In genomic region chr12:57487597-57488396, GRCh38 we compare ENCODE assay signal across 8 cellular contexts. TPM values are rescaled to one million over a fixed set of nuclear protein-coding genes. Genes with fewer than 3 reads are reported as not detected.
A peak's percentile ranks its signal among the peaks of the same experiment; 100 is the strongest.
DNase-seq lines count a peak whose midpoint lies in the region; ATAC-seq and TF ChIP-seq lines count a peak whose summit lies in the region.

Gene MARS1 (plus strand): TSS chr12:57488068. CDS start chr12:57488091, 23 bp downstream.

- H3K36me3 Mint-ChIP-seq in activated T-helper 17 cell treated with anti-CD3 and anti-CD28 coated beads, Interleukin-2, amount 50 U/mL, for 72 hours (ENCODE audit: low read depth) = peaks cover 53% of the 10 kb centered on the region
- peaks cover 8 to 43% (median 17%) of the 10 kb centered on the region in 3 donors for H3K36me3 Mint-ChIP-seq in naive thymus-derived CD8-positive, alpha-beta T cell

- no peaks in the 10 kb centered on the region for H3K27me3 Mint-ChIP-seq in activated T-helper 17 cell treated with anti-CD3 and anti-CD28 coated beads, Interleukin-2, amount 50 U/mL, for 72 hours
- H3K27me3 Mint-ChIP-seq in naive thymus-derived CD8-positive, alpha-beta T cell = no peaks in the 10 kb centered on the region

- H3K4me3 ChIP-seq in LNCaP clone FGC (ENCODE audit: low read depth, low read length) = peak within 1 kb of the TSS; percentile 98
- peak within 1 kb of the TSS; percentile 99 for H3K4me3 ChIP-seq in fibroblast of mammary gland (ENCODE audit: control insufficient read depth, low read depth, low read length)

- DNase-seq in ELR (ENCODE audit: low read depth) (peak; percentile 98), H4 (ENCODE audit: low spot score) (peak; percentile 98), LNCaP clone FGC (ENCODE audit: low read depth) (peak; percentile 96), RWPE1 (ENCODE audit: low spot score) (peak; percentile 91), fibroblast of mammary gland (ENCODE audit: low read depth) (peak; percentile 95)
- peak; percentile 76 to 95 (median 90) for DNase-seq in naive thymus-derived CD8-positive, alpha-beta T cell
- DNase-seq in stimulated activated naive CD4-positive, alpha-beta T cell (lab: John Stamatoyannopoulos, UW) = peak; percentile 75 to 94 (median 91)

- peak within 1 kb of the TSS; percentile 87 for H3K4me3 Mint-ChIP-seq in activated T-helper 17 cell treated with anti-CD3 and anti-CD28 coated beads, Interleukin-2, amount 50 U/mL, for 72 hours
- peak within 1 kb of the TSS; percentile 92 to 99 (median 96) for H3K4me3 Mint-ChIP-seq in naive thymus-derived CD8-positive, alpha-beta T cell

- peak within 1 kb of the TSS; percentile 88 for H3K27ac Mint-ChIP-seq in activated T-helper 17 cell treated with anti-CD3 and anti-CD28 coated beads, Interleukin-2, amount 50 U/mL, for 72 hours
- H3K27ac Mint-ChIP-seq in naive thymus-derived CD8-positive, alpha-beta T cell = peak within 1 kb of the TSS; percentile 88 to 98 (median 97)

- H3K4me1 Mint-ChIP-seq in activated T-helper 17 cell treated with anti-CD3 and anti-CD28 coated beads, Interleukin-2, amount 50 U/mL, for 72 hours = peaks cover 26% of the 10 kb centered on the region
- peaks cover 13 to 43% (median 39%) of the 10 kb centered on the region in 4 donors for H3K4me1 Mint-ChIP-seq in naive thymus-derived CD8-positive, alpha-beta T cell

- H3K9me3 Mint-ChIP-seq in activated T-helper 17 cell treated with anti-CD3 and anti-CD28 coated beads, Interleukin-2, amount 50 U/mL, for 72 hours = no peaks in the 10 kb centered on the region
- no peaks in the 10 kb centered on the region for H3K9me3 Mint-ChIP-seq in naive thymus-derived CD8-positive, alpha-beta T cell

- ATAC-seq in activated T-helper 17 cell treated with anti-CD3 and anti-CD28 coated beads, Interleukin-2, amount 50 U/mL, for 72 hours (replicated peaks) = peak; percentile 99
- ATAC-seq in naive thymus-derived CD8-positive, alpha-beta T cell = peak; percentile 97 to 98

- POLR2A ChIA-PET in RWPE1 (lab: Yijun Ruan, JAX; ENCODE audit: low non-redundant PET) = no interaction called here
- POLR2A ChIA-PET in naive thymus-derived CD8-positive, alpha-beta T cell (lab: Charles Lee) = interaction anchor here (0.7 to 6.4 kb wide), 8 partner anchors 8 to 38 kb away, joined by 4 to 65 read pairs (median 6); partner anchors contain the start of genes ARHGAP9 and DDIT3

- CTCF ChIA-PET in RWPE1 (lab: Yijun Ruan, JAX) = interaction anchor here (0.6 to 0.7 kb wide), 2 partner anchors 210 to 308 kb away, joined by 3 to 4 read pairs; no protein-coding TSS in a partner anchor

- H3K27ac ChIP-seq in RWPE1 = peak within 1 kb of the TSS; percentile 79

- peak; percentile 38 for TF ChIP-seq CTCF in LNCaP clone FGC (IDR thresholded peaks at IDR 0.05; ENCODE audit: control insufficient read depth, extremely low read depth, insufficient read depth)
- TF ChIP-seq CTCF in RWPE1 (conservative IDR thresholded peaks at IDR 0.05; ENCODE audit: low read depth) = peak; percentile 56
- no peak for TF ChIP-seq CTCF in fibroblast of mammary gland (conservative IDR thresholded peaks at IDR 0.05; ENCODE audit: control insufficient read depth, insufficient read depth, low read depth, low read length)

RNA-seq across cellular contexts. Expression of gene MARS1, which starts in this region (rescaled TPM):
- total RNA-seq in H4 (2014; rRNA removed; shearing (Covaris generic)) = 118 and 121 TPM in 2 replicates
- total RNA-seq in activated T-helper 17 cell treated with anti-CD3 and anti-CD28 coated beads, Interleukin-2, amount 50 U/mL, for 72 hours = 100 to 1,000 TPM; 130 to 243 TPM
- 100 to 1,000 TPM; 368 to 386 TPM for total RNA-seq in naive thymus-derived CD8-positive, alpha-beta T cell
- 10 to 100 TPM; 81.0 to 93.5 (median 91.9) TPM for polyA plus RNA-seq in naive thymus-derived CD8-positive, alpha-beta T cell

Comparison
In these comparisons a context has a peak if more than half of its experiments do, and no peak if none do; other contexts are left out.
1. Peak in every context shown above with its lines: DNase-seq, ATAC-seq, H3K4me3 ChIP-seq and H3K27ac ChIP-seq.